8 cellular contexts compared by ENCODE assay signal in genomic region chr11:798093-798713, GRCh38. TPM values are rescaled to one million over a fixed set of nuclear protein-coding genes. Genes with fewer than 3 reads are reported as not detected.
A peak's percentile ranks its signal among the peaks of the same experiment; 100 is the strongest.
DNase-seq lines count a peak whose midpoint lies in the region; ATAC-seq and TF ChIP-seq lines count a peak whose summit lies in the region.

Gene SLC25A22 (minus strand): TSS chr11:798281. CDS start chr11:795006, 3,275 bp downstream.

- no peak within 1 kb of the TSS for H3K27ac Mint-ChIP-seq in WTC11

- no peaks in the 10 kb centered on the region for H3K36me3 Mint-ChIP-seq in WTC11

- H3K9me3 Mint-ChIP-seq in WTC11, result no peaks in the 10 kb centered on the region

- peak; percentile 54 for ATAC-seq in HG02943 (IDR thresholded peaks at IDR 0.05; ENCODE audit: low read depth, unreplicated experiment)
- ATAC-seq in WTC11, result peak; percentile 70

- DNase-seq in NCI-H187 (lab: John Stamatoyannopoulos, UW) (peak; percentile 58 to 78), NCI-H187 treated with DMSO at 0.1 percent for 48 hours (lab: John Stamatoyannopoulos, UW) (no peak), NCI-H2107 treated with DMSO at 0.1 percent for 48 hours (lab: John Stamatoyannopoulos, UW; ENCODE audit: unreplicated experiment) (peak; percentile 22), WTC11 (ENCODE audit: low spot score) (peak; percentile 85), cardiac fibroblast (ENCODE audit: low read depth in 2 of 2) (peak; percentile 67 to 75), islet precursor cell (peak; percentile 88)
- DNase-seq in stimulated activated CD4-positive, alpha-beta T cell treated with anti-CD3 and anti-CD28 coated beads, Interleukin-12 subunit alpha, Interleukin-12 subunit beta, amount 100 ng/mL, for 48 hours (ENCODE audit: low read depth in 2 of 3, low spot score in 1 of 3), result peak; percentile 65 to 84 (median 82)

- peak within 1 kb of the TSS; percentile 76 for H3K4me3 Mint-ChIP-seq in WTC11

- peaks cover 13% of the 10 kb centered on the region for H3K4me1 Mint-ChIP-seq in WTC11

- peak within 1 kb of the TSS; percentile 69 to 77 for H3K4me3 ChIP-seq in cardiac fibroblast (replicated peaks in 1 of 2; ENCODE audit: low read depth in 2 of 2, low read length in 2 of 2)

- POLR2A ChIA-PET in WTC11 (lab: Charles Lee), result interaction anchor here (0.7 to 1.3 kb wide), 2 partner anchors 21 to 201 kb away, joined by 3 read pairs; partner anchors contain the start of gene GATD1

- TF ChIP-seq CTCF in WTC11 (IDR thresholded peaks at IDR 0.05), result peak; percentile 88
- TF ChIP-seq CTCF in cardiac fibroblast (IDR thresholded peaks at IDR 0.05; ENCODE audit: low read depth, low read length), result peak; percentile 38

- no peaks in the 10 kb centered on the region for H3K27me3 Mint-ChIP-seq in WTC11 (ENCODE audit: low read depth)

- CTCF ChIA-PET in WTC11 (lab: Charles Lee), result interaction anchor here (2.1 kb wide), 1 partner anchor 14 kb away, joined by 13 read pairs; no protein-coding TSS in a partner anchor

TF ChIP-seq in WTC11, 78 proteins besides CTCF, POLR2A, EP300 and RAD21 (continues in another document):
- 0 out of 2 replicates have a peak, but pooled peaks have one; percentile 7 for TF ChIP-seq ZNF317 (CRISPR knock-in tag; IDR thresholded peaks at IDR 0.05; ENCODE audit: borderline replicate concordance, low read depth)
- TF ChIP-seq FOXP4 (CRISPR knock-in tag; IDR thresholded peaks at IDR 0.05), result no peak
- no peak for TF ChIP-seq ZNF396 (CRISPR knock-in tag; IDR thresholded peaks at IDR 0.05; ENCODE audit: borderline replicate concordance)
- peak; percentile 19; the same call in 1 of the 2 replicates for TF ChIP-seq MYBL2 (CRISPR knock-in tag; IDR thresholded peaks at IDR 0.05)
- TF ChIP-seq FOXJ3 (CRISPR knock-in tag; IDR thresholded peaks at IDR 0.05; ENCODE audit: borderline replicate concordance), result no peak
- no peak for TF ChIP-seq ZNF416 (CRISPR knock-in tag; IDR thresholded peaks at IDR 0.05)
- no peak for TF ChIP-seq FOXK1 (CRISPR knock-in tag; IDR thresholded peaks at IDR 0.05)
- TF ChIP-seq RORB (CRISPR knock-in tag; IDR thresholded peaks at IDR 0.05), result no peak
- TF ChIP-seq ZNF232 (CRISPR knock-in tag; IDR thresholded peaks at IDR 0.05), result no peak
- no peak for TF ChIP-seq PRRX2 (CRISPR knock-in tag; IDR thresholded peaks at IDR 0.05)
- peak; percentile 66; the same call in 1 of the 2 replicates for TF ChIP-seq SP1 (CRISPR knock-in tag; conservative IDR thresholded peaks at IDR 0.05)
- TF ChIP-seq FOXP1 (CRISPR knock-in tag; IDR thresholded peaks at IDR 0.05; ENCODE audit: borderline replicate concordance), result peak; percentile 71; the same call in 1 of the 2 replicates
- no peak for TF ChIP-seq ZNF425 (CRISPR knock-in tag; conservative IDR thresholded peaks at IDR 0.05)
- no peak for TF ChIP-seq ZSCAN18 (CRISPR knock-in tag; IDR thresholded peaks at IDR 0.05)
- TF ChIP-seq ZMAT4 (CRISPR knock-in tag; IDR thresholded peaks at IDR 0.05), result no peak
- no peak for TF ChIP-seq NFYB (CRISPR knock-in tag; conservative IDR thresholded peaks at IDR 0.05; ENCODE audit: low read depth)
- TF ChIP-seq JUN (CRISPR knock-in tag; IDR thresholded peaks at IDR 0.05), result no peak
- TF ChIP-seq USF1 (CRISPR knock-in tag; IDR thresholded peaks at IDR 0.05), result no peak
- peak; percentile 90 for TF ChIP-seq HMGXB4 (CRISPR knock-in tag; IDR thresholded peaks at IDR 0.05)
- TF ChIP-seq RELA (CRISPR knock-in tag; IDR thresholded peaks at IDR 0.05; ENCODE audit: borderline replicate concordance), result no peak
- no peak for TF ChIP-seq ATF1 (CRISPR knock-in tag; IDR thresholded peaks at IDR 0.05)
- 0 out of 2 replicates have a peak, but pooled peaks have one; percentile 6 for TF ChIP-seq ZNF671 (CRISPR knock-in tag; IDR thresholded peaks at IDR 0.05)
- TF ChIP-seq TP53 (CRISPR knock-in tag; IDR thresholded peaks at IDR 0.05), result peak; percentile 81; the same call in 1 of the 2 replicates
- TF ChIP-seq TCF7 (CRISPR knock-in tag; IDR thresholded peaks at IDR 0.05; ENCODE audit: low read depth), result peak; percentile 68; the same call in 1 of the 2 replicates
- TF ChIP-seq NFE2L1 (CRISPR knock-in tag; IDR thresholded peaks at IDR 0.05), result no peak
- no peak for TF ChIP-seq HMGA2 (CRISPR knock-in tag; IDR thresholded peaks at IDR 0.05)

RNA-seq across cellular contexts. Expression of gene SLC25A22, which starts in this region (rescaled TPM):
- 35.0 to 44.8 TPM (median 36.7 TPM) in 3 replicates for total RNA-seq in WTC11 (2021)
